34 cellular contexts compared by ENCODE assay signal in genomic region chr7:65411249-65411648, GRCh38. TPM values are rescaled to one million over a fixed set of nuclear protein-coding genes. Genes with fewer than 3 reads are reported as not detected.
DNase-seq lines count a peak whose midpoint lies in the region; ATAC-seq, FAIRE-seq and TF ChIP-seq lines count a peak whose summit lies in the region.
"Had no signal": no experiment of that assay in that cellular context is flagged by ENCODE, and none has a peak within 500 bp of the region (broad histone marks: within the 10 kb centered on the region; RNA-seq: fewer than 3 reads in every experiment).

No MANE protein-coding gene starts in this region.

- H3K9me3 ChIP-seq in HepG2 (ENCODE audit: low read length), result peaks cover 17% of the 10 kb centered on the region
- H3K9me3 ChIP-seq in right lobe of liver, result no peaks in the 10 kb centered on the region
- H3K9me3 ChIP-seq: BE2C had no signal

- H3K27ac Mint-ChIP-seq in IgD-negative memory B cell, result peak overlapping the region in 2 of 3 donors; percentile 25 to 48
- H3K27ac Mint-ChIP-seq: B cell; CD14-positive monocyte; CD4-positive, alpha-beta memory T cell; CD4-positive, alpha-beta T cell; CD4-positive, CD25-positive, alpha-beta regulatory T cell; CD8-positive, alpha-beta memory T cell; CD8-positive, alpha-beta T cell had no signal

- POLR2A ChIA-PET in HepG2 (lab: Yijun Ruan, JAX), result no interaction called here

- intact Hi-C loops in HepG2 (cut with micrococcal nuclease; ENCODE audit: unreplicated experiment), result no loop called here
- intact Hi-C loops in right lobe of liver (cut with DNase I), result no loop called here

- TF ChIP-seq RAD21 in HepG2 (CRISPR knock-in tag; IDR thresholded peaks at IDR 0.05), result no peak

- TF ChIP-seq CTCF in HepG2 (CRISPR knock-in tag; IDR thresholded peaks at IDR 0.05) (no peak), right lobe of liver (IDR thresholded peaks at IDR 0.05) (no peak)

- H3K9ac ChIP-seq in HepG2 (ENCODE audit: insufficient read depth, low read depth, low read length), result no peak overlapping the region
- H3K9ac ChIP-seq: BLaER1; BLaER1 treated with 17β-estradiol and CSF1 and Interleukin-3, amounts not matched to agents 10 nM and 100 nM had no signal

- H3K36me3 Mint-ChIP-seq in IgD-negative memory B cell, result peaks cover 4% of the 10 kb centered on the region
- H3K36me3 Mint-ChIP-seq: CD14-positive monocyte; CD4-positive, CD25-positive, alpha-beta regulatory T cell had no signal

- BruUV-seq in HepG2 (replicated peaks; lab: Mats Ljungman, UMichigan), result no TSS peak

- no peak overlapping the region for H3K27ac ChIP-seq in HepG2 (ENCODE audit: extremely low read length, insufficient read depth, low read length)
- no peak overlapping the region for H3K27ac ChIP-seq in right lobe of liver
- H3K27ac ChIP-seq: 22Rv1; A549; BLaER1; BLaER1 treated with 17β-estradiol and CSF1 and Interleukin-3, amounts not matched to agents 10 nM and 100 nM; C4-2B had no signal

- CTCF ChIA-PET in HepG2 (lab: Yijun Ruan, JAX; ENCODE audit: low intra/inter-chr PET ratio, low total read pairs), result no interaction called here

- H3K27me3 Mint-ChIP-seq in IgD-negative memory B cell, result peaks cover 2% of the 10 kb centered on the region
- H3K27me3 Mint-ChIP-seq: B cell; CD4-positive, alpha-beta T cell; CD4-positive, CD25-positive, alpha-beta regulatory T cell had no signal

- no peaks in the 10 kb centered on the region for H4K20me1 ChIP-seq in HepG2 (ENCODE audit: insufficient read depth, low read length)
- H4K20me1 ChIP-seq: BLaER1; BLaER1 treated with 17β-estradiol and CSF1 and Interleukin-3, amounts not matched to agents 10 nM and 100 nM had no signal

- peaks cover 5 to 17% (median 9%) of the 10 kb centered on the region in 3 donors for H3K9me3 Mint-ChIP-seq in IgD-negative memory B cell
- H3K9me3 Mint-ChIP-seq: CD4-positive, alpha-beta T cell had no signal

- TF ChIP-seq EP300 in HepG2 (IDR thresholded peaks at IDR 0.05; ENCODE audit: low read depth in 2 of 2, low read length in 2 of 2), result no peak
- TF ChIP-seq EP300 in HepG2 (CRISPR knock-in tag; IDR thresholded peaks at IDR 0.05; ENCODE audit: borderline replicate concordance), result no peak

- no peak overlapping the region for H3K4me3 Mint-ChIP-seq in IgD-negative memory B cell
- H3K4me3 Mint-ChIP-seq: B cell; CD14-positive monocyte; CD4-positive, alpha-beta memory T cell; CD4-positive, alpha-beta T cell; CD4-positive, CD25-positive, alpha-beta regulatory T cell; CD8-positive, alpha-beta memory T cell; CD8-positive, alpha-beta T cell had no signal

- DNase-seq in DMS53 (lab: John Stamatoyannopoulos, UW), result peak; percentile 31
- DNase-seq in DMS53 treated with DMSO at 0.1 percent for 48 hours (lab: John Stamatoyannopoulos, UW; ENCODE audit: unreplicated experiment), result no peak
- no peak for DNase-seq in HepG2 (ENCODE audit: low spot score)
- no peak for DNase-seq in right lobe of liver
- DNase-seq: 8988T; ACHN; AML-193; BE2C; C1 segment of cervical spinal cord; Caco-2; Calu3; CD4-positive, alpha-beta memory T cell; CD4-positive, alpha-beta T cell; CD4-positive, CD25-positive, alpha-beta regulatory T cell; CD8-positive, alpha-beta memory T cell; CD8-positive, alpha-beta T cell; COR-L47; DMS 273 treated with DMSO at 0.1 percent for 48 hours; DMS153; DMS79; DMS79 treated with DMSO at 0.1 percent for 48 hours; DND-41; EL had no signal

- H3K27me3 ChIP-seq in HepG2 (ENCODE audit: control insufficient read depth in 1 of 2, insufficient read depth in 2 of 2, low read length in 2 of 2) (no peaks in the 10 kb centered on the region), right lobe of liver (no peaks in the 10 kb centered on the region)
- H3K27me3 ChIP-seq: BE2C; BLaER1; BLaER1 treated with 17β-estradiol and CSF1 and Interleukin-3, amounts not matched to agents 10 nM and 100 nM had no signal

- no peak overlapping the region for H3K4me2 ChIP-seq in HepG2 (ENCODE audit: low read depth, low read length)
- H3K4me2 ChIP-seq: A549; BLaER1; BLaER1 treated with 17β-estradiol and CSF1 and Interleukin-3, amounts not matched to agents 10 nM and 100 nM had no signal

- peak; percentile 54; the same call in 1 of the 3 replicates for ATAC-seq in HepG2
- ATAC-seq in right lobe of liver, result no peak
- ATAC-seq in GM19035 (IDR thresholded peaks at IDR 0.05; ENCODE audit: unreplicated experiment), result no peak
- ATAC-seq: A549; CD8-positive, alpha-beta T cell had no signal

- no peak overlapping the region for H2AFZ ChIP-seq in HepG2 (ENCODE audit: low read length)

- H3K36me3 ChIP-seq in HepG2 (replicated peaks in 1 of 2; ENCODE audit: control insufficient read depth in 1 of 2, insufficient read depth in 2 of 2, low read length in 2 of 2) (no peaks in the 10 kb centered on the region), right lobe of liver (no peaks in the 10 kb centered on the region)
- H3K36me3 ChIP-seq: BE2C; BLaER1; BLaER1 treated with 17β-estradiol and CSF1 and Interleukin-3, amounts not matched to agents 10 nM and 100 nM had no signal

- TF ChIP-seq POLR2A in HepG2 (IDR thresholded peaks at IDR 0.05; ENCODE audit: insufficient read depth in 1 of 2, low read depth in 2 of 2, low read length in 2 of 2) (no peak), right lobe of liver (IDR thresholded peaks at IDR 0.05) (no peak)

- H3K4me1 Mint-ChIP-seq in IgD-negative memory B cell, result peaks cover 0 to 4% (median 1%) of the 10 kb centered on the region in 3 donors
- H3K4me1 Mint-ChIP-seq: B cell; CD14-positive monocyte; CD4-positive, alpha-beta memory T cell; CD4-positive, CD25-positive, alpha-beta regulatory T cell; CD8-positive, alpha-beta memory T cell had no signal

- no peak for FAIRE-seq in HepG2 (lab: Jason Lieb, UNC)
- FAIRE-seq: A204.1, A549, D721Med had no signal

- peaks cover 21% of the 10 kb centered on the region for H3K4me1 ChIP-seq in HepG2 (ENCODE audit: insufficient read depth, low read length)
- no peaks in the 10 kb centered on the region for H3K4me1 ChIP-seq in right lobe of liver
- H3K4me1 ChIP-seq: A549; BE2C; BLaER1; BLaER1 treated with 17β-estradiol and CSF1 and Interleukin-3, amounts not matched to agents 10 nM and 100 nM; Caco-2 had no signal

- H3K4me3 ChIP-seq in HepG2 (replicated peaks in 1 of 3; ENCODE audit: insufficient read depth in 1 of 3, low read depth in 2 of 3, low read length in 3 of 3), result no peak overlapping the region
- H3K4me3 ChIP-seq in right lobe of liver, result no peak overlapping the region
- H3K4me3 ChIP-seq: A549; BLaER1; BLaER1 treated with 17β-estradiol and CSF1 and Interleukin-3, amounts not matched to agents 10 nM and 100 nM had no signal

- no peaks in the 10 kb centered on the region for H3K79me2 ChIP-seq in HepG2 (ENCODE audit: insufficient read depth, low read length)

- in situ Hi-C loops in HepG2 (cut with HindIII; ENCODE audit: extremely low pct_ligation_motif_present, low pct_unique_long_range_greater_than_20kb), result no loop called here

TF ChIP-seq in HepG2, 621 proteins besides CTCF, POLR2A, EP300 and RAD21:
- 0 out of 2 replicates have a peak, but pooled peaks have one; percentile 51 for TF ChIP-seq ZNF362 (CRISPR knock-in tag; IDR thresholded peaks at IDR 0.05; ENCODE audit: borderline replicate concordance)
- TF ChIP-seq FOXA1 (IDR thresholded peaks at IDR 0.05), result no peak
- TF ChIP-seq FOXA1 (CRISPR knock-in tag; IDR thresholded peaks at IDR 0.05), result peak; percentile 51
- TF ChIP-seq ARHGAP35 (CRISPR knock-in tag; IDR thresholded peaks at IDR 0.05; ENCODE audit: borderline replicate concordance), result no peak
- TF ChIP-seq SRSF9 (IDR thresholded peaks at IDR 0.05; ENCODE audit: borderline replicate concordance, insufficient read depth, low read depth, low read length, poor library complexity, severe bottlenecking), result no peak
- 0 out of 2 replicates have a peak, but pooled peaks have one; percentile 23 for TF ChIP-seq FOXA3 (CRISPR knock-in tag; IDR thresholded peaks at IDR 0.05)
TF ChIP-seq in HepG2: peak in this region for 3.

RNA-seq across cellular contexts. Expression of gene ZNF92, which starts 37.6 kb away (rescaled TPM):
- total RNA-seq in HepG2 (2016; rRNA removed; fragmentation: Illumina TruSeq; extraction: Trizol) (13.2 and 19.0 TPM in 2 replicates), right lobe of liver (1 to 10 TPM; 1.9 to 4.5 (median 2.4) TPM)
- 2.1 and 2.9 TPM in 2 replicates for total RNA-seq in HepG2 (2016; cell fraction: cytosol; rRNA removed; fragmentation: Illumina TruSeq; extraction: Trizol; ENCODE audit: low read depth)
- total RNA-seq in HepG2 (2016; cell fraction: insoluble cytoplasmic fraction; rRNA removed; fragmentation: Illumina TruSeq; extraction: Trizol), result 12.4 and 20.6 TPM in 2 replicates
- 5.9 and 7.6 TPM in 2 replicates for total RNA-seq in HepG2 (2016; cell fraction: membrane; rRNA removed; fragmentation: Illumina TruSeq; extraction: Trizol)
- total RNA-seq in HepG2 (2016; cell fraction: nucleus; rRNA removed; fragmentation: Illumina TruSeq; extraction: Trizol), result 20.4 and 22.5 TPM in 2 replicates
- polyA plus RNA-seq in HepG2 (2011; rRNA removed) (3.1 and 4.0 TPM in 2 replicates), IgD-negative memory B cell (47.9 TPM)
- 1.0 and 1.9 TPM in 2 replicates for polyA plus RNA-seq in HepG2 (2011; cell fraction: cytosol; rRNA removed)
- 3.9 and 4.3 TPM in 2 replicates for polyA plus RNA-seq in HepG2 (2011; cell fraction: nucleus; rRNA removed)
- 6.2 and 6.8 TPM in 2 replicates for polyA plus RNA-seq in HepG2 (2012)
- polyA plus RNA-seq in HepG2 (2016; cell fraction: cytosol; fragmentation: Illumina TruSeq; extraction: Trizol; ENCODE audit: low read depth), result 0.49 and 0.63 TPM in 2 replicates
- 18.6 and 20.1 TPM in 2 replicates for polyA plus RNA-seq in HepG2 (2016; cell fraction: insoluble cytoplasmic fraction; fragmentation: Illumina TruSeq; extraction: Trizol; ENCODE audit: low read depth)
- polyA plus RNA-seq in HepG2 (2016; cell fraction: membrane; fragmentation: Illumina TruSeq; extraction: Trizol; ENCODE audit: low read depth), result 1.8 and 2.4 TPM in 2 replicates
- 18.6 and 23.8 TPM in 2 replicates for polyA plus RNA-seq in HepG2 (2016; cell fraction: nucleus; fragmentation: Illumina TruSeq; extraction: Trizol; ENCODE audit: insufficient read depth, low read depth)
- 2.1 and 3.0 TPM in 2 replicates for polyA minus RNA-seq in HepG2 (2011; rRNA and poly(A)+ RNA removed; ENCODE audit: low replicate concordance)
- 5.9 and 6.0 TPM in 2 replicates for polyA minus RNA-seq in HepG2 (2011; cell fraction: cytosol; rRNA and poly(A)+ RNA removed)
- polyA minus RNA-seq in HepG2 (2011; cell fraction: nucleus; rRNA and poly(A)+ RNA removed), result 19.4 and 20.2 TPM in 2 replicates
